Comparison of ENCODE assay signal across 1 cellular context in genomic region chr1:61873581-61873980, GRCh38.
TF ChIP-seq lines count a peak whose summit lies in the region.

No MANE protein-coding gene starts in this region.

TF ChIP-seq in GM23338, 12 proteins besides CTCF, POLR2A, EP300 and RAD21 (continued from another document):
- no peak for TF ChIP-seq ZNF462 (CRISPR knock-in tag; IDR thresholded peaks at IDR 0.05)
- no peak for TF ChIP-seq ZNF114 (CRISPR knock-in tag; IDR thresholded peaks at IDR 0.05)
- TF ChIP-seq ETS1 (IDR thresholded peaks at IDR 0.05): no peak
- TF ChIP-seq STAT1 (IDR thresholded peaks at IDR 0.05; ENCODE audit: unreplicated experiment): no peak
- TF ChIP-seq EZH2phosphoT487 (IDR thresholded peaks at IDR 0.05; ENCODE audit: unreplicated experiment): no peak
- no peak for TF ChIP-seq JUNB (IDR thresholded peaks at IDR 0.05; ENCODE audit: unreplicated experiment)
- TF ChIP-seq CREB1 (CRISPR knock-in tag; IDR thresholded peaks at IDR 0.05; ENCODE audit: low read depth): no peak
- no peak for TF ChIP-seq NANOG (IDR thresholded peaks at IDR 0.05; ENCODE audit: borderline replicate concordance)
- TF ChIP-seq POLR2AphosphoS5 (IDR thresholded peaks at IDR 0.05; ENCODE audit: low read depth): no peak
- no peak for TF ChIP-seq REST (IDR thresholded peaks at IDR 0.05; ENCODE audit: unreplicated experiment)
